In genomic region chr9:104961701-104962359, GRCh38 we compare ENCODE assay signal across 11 cellular contexts. TPM values are rescaled to one million over a fixed set of nuclear protein-coding genes. Genes with fewer than 3 reads are reported as not detected.
DNase-seq lines count a peak whose midpoint lies in the region; ATAC-seq and TF ChIP-seq lines count a peak whose summit lies in the region.
"Had no signal": no experiment of that assay in that cellular context is flagged by ENCODE, and none has a peak within 500 bp of the region (broad histone marks: within the 10 kb centered on the region; RNA-seq: fewer than 3 reads in every experiment).

No MANE protein-coding gene starts in this region.

- H3K36me3 ChIP-seq in GM23338 (ENCODE audit: insufficient read depth) (no peaks in the 10 kb centered on the region), hepatocyte (replicated peaks; ENCODE audit: insufficient read depth, low read depth) (no peaks in the 10 kb centered on the region), trophoblast cell (ENCODE audit: control insufficient read depth in 1 of 2, insufficient read depth in 2 of 2, low read length in 2 of 2) (no peaks in the 10 kb centered on the region)
- H3K36me3 ChIP-seq: neutrophil had no signal

- H3K27me3 ChIP-seq in CD4-positive, alpha-beta T cell (ENCODE audit: control insufficient read depth, insufficient read depth, low read length): no peaks in the 10 kb centered on the region
- H3K27me3 ChIP-seq in GM23338 (ENCODE audit: insufficient read depth) (no peaks in the 10 kb centered on the region), hepatocyte (no peaks in the 10 kb centered on the region), trophoblast cell (ENCODE audit: insufficient read depth, low read length) (no peaks in the 10 kb centered on the region)
- H3K27me3 ChIP-seq: neutrophil had no signal

- H4K91ac ChIP-seq in trophoblast cell (ENCODE audit: low read depth, low read length): no peak overlapping the region

- no peaks in the 10 kb centered on the region for H3K27me3 Mint-ChIP-seq in CD4-positive, alpha-beta T cell
- peaks cover 5% of the 10 kb centered on the region for H3K27me3 Mint-ChIP-seq in GM23338 (ENCODE audit: insufficient read depth, low read depth, poor library complexity)
- no peaks in the 10 kb centered on the region for H3K27me3 Mint-ChIP-seq in WTC11 (ENCODE audit: low read depth)
- peaks cover 34% of the 10 kb centered on the region for H3K27me3 Mint-ChIP-seq in stimulated activated memory B cell treated with anti-CD40 and anti-IgM and Interleukin-4, amounts not matched to agents 10 μg/mL and 1 μg/mL and 100 μg/mL, for 72 hours

- H2AFZ ChIP-seq in GM23338 (peak overlapping the region; percentile 52; the same call in 1 of the 2 replicates), hepatocyte (no peak overlapping the region), trophoblast cell (ENCODE audit: insufficient read depth, low read length, poor library complexity) (no peak overlapping the region)

- no peak overlapping the region for H3K4me3 Mint-ChIP-seq in CD4-positive, alpha-beta T cell
- no peak overlapping the region for H3K4me3 Mint-ChIP-seq in GM23338
- H3K4me3 Mint-ChIP-seq in WTC11: no peak overlapping the region
- no peak overlapping the region for H3K4me3 Mint-ChIP-seq in stimulated activated memory B cell treated with anti-CD40 and anti-IgM and Interleukin-4, amounts not matched to agents 10 μg/mL and 1 μg/mL and 100 μg/mL, for 72 hours
- H3K4me3 Mint-ChIP-seq: CD8-positive, alpha-beta T cell; HFFc6 had no signal

- H4K20me1 ChIP-seq in GM23338 (replicated peaks; ENCODE audit: insufficient read depth) (no peaks in the 10 kb centered on the region), hepatocyte (ENCODE audit: insufficient read depth, poor library complexity, severe bottlenecking) (no peaks in the 10 kb centered on the region)

- DNase-seq in CD4-positive, alpha-beta T cell: no peak
- DNase-seq in GM23338 (ENCODE audit: low spot score) (no peak), WTC11 (ENCODE audit: low spot score) (no peak), hepatocyte (ENCODE audit: low spot score) (no peak), NCI-H526 treated with DMSO at 0.1 percent for 48 hours (lab: John Stamatoyannopoulos, UW) (no peak), trophoblast cell (no peak)
- no peak for DNase-seq in central memory CD4-positive, alpha-beta T cell

- H3K9me2 ChIP-seq in GM23338 (ENCODE audit: insufficient read depth) (no peaks in the 10 kb centered on the region), hepatocyte (replicated peaks; ENCODE audit: insufficient read depth) (no peaks in the 10 kb centered on the region)

- H3K9me3 ChIP-seq in CD4-positive, alpha-beta T cell (ENCODE audit: control insufficient read depth, low read length): no peaks in the 10 kb centered on the region
- H3K9me3 ChIP-seq in hepatocyte (ENCODE audit: low read depth) (no peaks in the 10 kb centered on the region), trophoblast cell (ENCODE audit: insufficient read depth, low read depth, low read length) (no peaks in the 10 kb centered on the region)
- H3K9me3 ChIP-seq: neutrophil had no signal

- H3K4me2 ChIP-seq in GM23338: peak overlapping the region; percentile 45
- no peak overlapping the region for H3K4me2 ChIP-seq in hepatocyte
- H3K4me2 ChIP-seq in trophoblast cell (ENCODE audit: low read length): no peak overlapping the region

- H3K14ac ChIP-seq in trophoblast cell (ENCODE audit: low read length): no peak overlapping the region

- no peak overlapping the region for H3K18ac ChIP-seq in trophoblast cell (ENCODE audit: low read length)

- no peak overlapping the region for H4K8ac ChIP-seq in trophoblast cell (ENCODE audit: low read depth, low read length)

- no peaks in the 10 kb centered on the region for H3F3A ChIP-seq in GM23338 (replicated peaks; ENCODE audit: low read depth)

- intact Hi-C loops in CD4-positive, alpha-beta T cell (cut with DNase I, micrococcal nuclease): loop anchor here (1.0 to 10.0 kb wide), 4 partner anchors 29 to 207 kb away; no protein-coding TSS in a partner anchor

- H3K27ac ChIP-seq in CD4-positive, alpha-beta T cell (ENCODE audit: low read depth, low read length): no peak overlapping the region
- peak overlapping the region; percentile 64 for H3K27ac ChIP-seq in GM23338 (ENCODE audit: low read depth)
- H3K27ac ChIP-seq in hepatocyte: peak overlapping the region; percentile 41
- no peak overlapping the region for H3K27ac ChIP-seq in trophoblast cell (ENCODE audit: low read depth, low read length)
- H3K27ac ChIP-seq: neutrophil had no signal

- POLR2A ChIA-PET in CD4-positive, alpha-beta T cell (lab: Charles Lee): interaction anchor here (1.3 kb wide), 1 partner anchor 166 kb away, joined by 4 read pairs; no protein-coding TSS in a partner anchor
- POLR2A ChIA-PET in WTC11 (lab: Charles Lee): interaction anchor here (0.6 to 2.1 kb wide), 9 partner anchors 23 to 283 kb away, joined by 3 to 17 read pairs (median 4); partner anchors contain the start of genes ABCA1 and SLC44A1

- no peak overlapping the region for H2BK120ac ChIP-seq in trophoblast cell (ENCODE audit: insufficient read depth, low read length, poor library complexity)

- no peak overlapping the region for H2BK5ac ChIP-seq in trophoblast cell (ENCODE audit: low read depth, low read length, poor library complexity)

- peak; percentile 12 for ATAC-seq in CD4-positive, alpha-beta T cell (ENCODE audit: poor library complexity)
- ATAC-seq in GM23338: peak; percentile 23
- ATAC-seq in WTC11: peak; percentile 15
- ATAC-seq in stimulated activated memory B cell treated with anti-CD40 and anti-IgM and Interleukin-4, amounts not matched to agents 10 μg/mL and 1 μg/mL and 100 μg/mL, for 72 hours: no peak

- no peaks in the 10 kb centered on the region for H3K9me3 Mint-ChIP-seq in CD4-positive, alpha-beta T cell
- H3K9me3 Mint-ChIP-seq in GM23338: no peaks in the 10 kb centered on the region
- H3K9me3 Mint-ChIP-seq in WTC11: no peaks in the 10 kb centered on the region
- H3K9me3 Mint-ChIP-seq in stimulated activated memory B cell treated with anti-CD40 and anti-IgM and Interleukin-4, amounts not matched to agents 10 μg/mL and 1 μg/mL and 100 μg/mL, for 72 hours: no peaks in the 10 kb centered on the region
- H3K9me3 Mint-ChIP-seq: CD8-positive, alpha-beta T cell; HFFc6 had no signal

- H3K4me1 ChIP-seq in GM23338 (ENCODE audit: insufficient read depth): peaks cover 25% of the 10 kb centered on the region
- H3K4me1 ChIP-seq in hepatocyte (ENCODE audit: insufficient read depth): peaks cover 11% of the 10 kb centered on the region
- H3K4me1 ChIP-seq in trophoblast cell (ENCODE audit: control insufficient read depth in 1 of 2, insufficient read depth in 2 of 2, low read length in 2 of 2): peaks cover 0 to 2% of the 10 kb centered on the region in 2 experiments

- no peaks in the 10 kb centered on the region for H3K36me3 Mint-ChIP-seq in CD4-positive, alpha-beta T cell (ENCODE audit: low read depth)
- no peaks in the 10 kb centered on the region for H3K36me3 Mint-ChIP-seq in GM23338 (ENCODE audit: low read depth)
- H3K36me3 Mint-ChIP-seq in WTC11: no peaks in the 10 kb centered on the region
- H3K36me3 Mint-ChIP-seq in stimulated activated memory B cell treated with anti-CD40 and anti-IgM and Interleukin-4, amounts not matched to agents 10 μg/mL and 1 μg/mL and 100 μg/mL, for 72 hours: no peaks in the 10 kb centered on the region
- H3K36me3 Mint-ChIP-seq: CD8-positive, alpha-beta T cell had no signal

- no peak overlapping the region for H3K4ac ChIP-seq in trophoblast cell (ENCODE audit: low read depth, low read length)

- peak overlapping the region; percentile 10 for H3K27ac Mint-ChIP-seq in CD4-positive, alpha-beta T cell
- peak overlapping the region; percentile 96 for H3K27ac Mint-ChIP-seq in GM23338
- peak overlapping the region; percentile 90 for H3K27ac Mint-ChIP-seq in WTC11
- H3K27ac Mint-ChIP-seq in stimulated activated memory B cell treated with anti-CD40 and anti-IgM and Interleukin-4, amounts not matched to agents 10 μg/mL and 1 μg/mL and 100 μg/mL, for 72 hours: no peak overlapping the region
- H3K27ac Mint-ChIP-seq: CD8-positive, alpha-beta T cell; HFFc6 had no signal

- peak overlapping the region; percentile 1; the same call in 1 of the 2 replicates for H3K4me3 ChIP-seq in GM23338
- H3K4me3 ChIP-seq in hepatocyte: no peak overlapping the region
- no peak overlapping the region for H3K4me3 ChIP-seq in trophoblast cell (ENCODE audit: low read depth, low read length)

- no peak overlapping the region for H2AK5ac ChIP-seq in trophoblast cell (ENCODE audit: low read length)

- WGBS in hepatocyte (ENCODE audit: low lambda C conversion rate, missing lambda C conversion rate): 65% methylated on average over 6 of the region's 6 CpGs
- WGBS in trophoblast cell (ENCODE audit: extremely low coverage, insufficient coverage, insufficient read length): no CpG with 5 or more reads among the region's 6 CpGs

- H3K4me1 Mint-ChIP-seq in CD4-positive, alpha-beta T cell (ENCODE audit: low read depth): peaks cover 32% of the 10 kb centered on the region
- H3K4me1 Mint-ChIP-seq in GM23338 (peaks cover 40% of the 10 kb centered on the region), WTC11 (peaks cover 40% of the 10 kb centered on the region)
- H3K4me1 Mint-ChIP-seq in stimulated activated memory B cell treated with anti-CD40 and anti-IgM and Interleukin-4, amounts not matched to agents 10 μg/mL and 1 μg/mL and 100 μg/mL, for 72 hours: no peaks in the 10 kb centered on the region

- H4K12ac ChIP-seq in trophoblast cell (ENCODE audit: low read depth, low read length): no peak overlapping the region

- H2BK12ac ChIP-seq in trophoblast cell (ENCODE audit: low read length): no peak overlapping the region

- H3K79me2 ChIP-seq in GM23338 (replicated peaks; ENCODE audit: insufficient read depth) (no peaks in the 10 kb centered on the region), hepatocyte (no peaks in the 10 kb centered on the region), trophoblast cell (ENCODE audit: control insufficient read depth, insufficient read depth, low read length, poor library complexity) (no peaks in the 10 kb centered on the region)

- H3K9ac ChIP-seq in trophoblast cell (ENCODE audit: low read length): no peak overlapping the region

- H3K23ac ChIP-seq in trophoblast cell (ENCODE audit: low read length): no peak overlapping the region

- no peaks in the 10 kb centered on the region for H3K79me1 ChIP-seq in trophoblast cell (ENCODE audit: low read length)

- CTCF ChIA-PET in CD4-positive, alpha-beta T cell (lab: Charles Lee): interaction anchor here (1.0 to 1.7 kb wide), 3 partner anchors 22 to 174 kb away, joined by 3 read pairs; no protein-coding TSS in a partner anchor
- CTCF ChIA-PET in WTC11 (lab: Charles Lee): interaction anchor here (1.0 to 1.4 kb wide), 4 partner anchors 32 to 98 kb away, joined by 3 to 9 read pairs (median 6); no protein-coding TSS in a partner anchor

- TF ChIP-seq CTCF in CD4-positive, alpha-beta T cell (IDR thresholded peaks at IDR 0.05): no peak
- no peak for TF ChIP-seq CTCF in GM23338 (conservative IDR thresholded peaks at IDR 0.05; ENCODE audit: low read depth in 2 of 2)
- no peak for TF ChIP-seq CTCF in WTC11 (IDR thresholded peaks at IDR 0.05)
- no peak for TF ChIP-seq CTCF in hepatocyte (IDR thresholded peaks at IDR 0.05; ENCODE audit: poor library complexity)

RNA-seq across cellular contexts. Expression of gene ABCA1, which starts 33.9 kb away (rescaled TPM):
- total RNA-seq in CD4-positive, alpha-beta T cell: 10 to 100 TPM; 14.1 to 16.9 TPM
- 2.8 and 2.9 TPM in 2 replicates for total RNA-seq in GM23338 (2014; rRNA removed; shearing (Covaris generic))
- polyA plus RNA-seq in GM23338 (2016; fragmentation: Nextera tagmentation; extraction: Ambion mirVana) (1.1 and 1.4 TPM in 2 replicates), hepatocyte (11.9 and 14.5 TPM in 2 replicates)
- total RNA-seq in WTC11 (2021) (4.6 to 7.8 TPM (median 5.8 TPM) in 3 replicates), hepatocyte (76.1 and 87.4 TPM in 2 replicates)
- polyA plus RNA-seq in trophoblast cell (2013): 4.9 and 5.1 TPM in 2 replicates

Comparison
In these comparisons a context has a peak if more than half of its experiments do, and no peak if none do; other contexts are left out.
1. H3K27ac ChIP-seq: peak in GM23338 (single experiment) and hepatocyte (single experiment); none in CD4-positive, alpha-beta T cell (single experiment) and trophoblast cell (single experiment).